27 cellular contexts compared by ENCODE assay signal in the genomic region with DNA sequence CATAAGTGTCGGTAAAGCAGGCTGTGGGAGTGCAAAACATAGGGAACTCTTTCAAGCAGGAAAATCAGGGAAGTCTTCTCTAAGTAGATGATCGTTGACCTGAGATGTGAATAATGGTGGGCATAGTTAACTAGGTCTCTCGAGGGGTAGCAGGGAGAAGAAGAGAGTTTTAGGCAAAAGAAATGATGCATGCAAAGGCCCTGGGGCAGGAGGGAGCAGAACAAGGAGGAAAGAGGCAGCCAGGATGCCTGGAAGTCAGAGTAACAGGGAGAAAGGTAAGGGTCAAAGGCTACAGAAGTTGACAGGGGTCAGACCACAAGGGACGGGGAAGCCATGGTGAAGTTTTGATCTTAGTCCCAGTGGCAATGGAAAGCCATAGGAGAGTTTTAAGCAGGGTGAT. TPM values are rescaled to one million over a fixed set of nuclear protein-coding genes. Genes with fewer than 3 reads are reported as not detected.
DNase-seq lines count a peak whose midpoint lies in the region; ATAC-seq, FAIRE-seq and TF ChIP-seq lines count a peak whose summit lies in the region.
"Had no signal": no experiment of that assay in that cellular context is flagged by ENCODE, and none has a peak within 500 bp of the region (broad histone marks: within the 10 kb centered on the region; RNA-seq: fewer than 3 reads in every experiment).

No MANE protein-coding gene starts in this region.

- no peaks in the 10 kb centered on the region for H3K27me3 ChIP-seq in vagina
- H3K27me3 ChIP-seq: BE2C, BLaER1 had no signal

- TF ChIP-seq POLR2A in A549 (IDR thresholded peaks at IDR 0.05; ENCODE audit: low read length) (no peak), vagina (IDR thresholded peaks at IDR 0.05) (no peak)

- H3K4me3 ChIP-seq in A549, result no peak overlapping the region
- no peak overlapping the region for H3K4me3 ChIP-seq in HEK293 (ENCODE audit: low read depth, low read length)
- H3K4me3 ChIP-seq in vagina, result no peak overlapping the region
- H3K4me3 ChIP-seq: BLaER1, GM12878 had no signal

- no peak for TF ChIP-seq CTCF in A549 (IDR thresholded peaks at IDR 0.05)
- TF ChIP-seq CTCF in HEK293 (tag by site-specific recombination; IDR thresholded peaks at IDR 0.05), result no peak
- no peak for TF ChIP-seq CTCF in glutamatergic neuron (IDR thresholded peaks at IDR 0.05; ENCODE audit: partially characterized antibody, unreplicated experiment)
- TF ChIP-seq CTCF in vagina (IDR thresholded peaks at IDR 0.05), result no peak

- H3K4me1 Mint-ChIP-seq in glutamatergic neuron (ENCODE audit: low read depth, unreplicated experiment), result no peaks in the 10 kb centered on the region
- H3K4me1 Mint-ChIP-seq: CD4-positive, CD25-positive, alpha-beta regulatory T cell; CD8-positive, alpha-beta memory T cell had no signal

- peaks cover 2% of the 10 kb centered on the region for H3K27me3 Mint-ChIP-seq in glutamatergic neuron (ENCODE audit: unreplicated experiment)

- DNase-seq in A549 (ENCODE audit: low read depth in 1 of 2, low spot score in 1 of 2) (no peak), glutamatergic neuron (no peak), vagina (ENCODE audit: extremely low spot score in 2 of 2) (no peak)
- DNase-seq: BE2C; C1 segment of cervical spinal cord; CD4-positive, alpha-beta memory T cell; CD4-positive, CD25-positive, alpha-beta regulatory T cell; CD8-positive, alpha-beta memory T cell; COR-L47; DMS 273 treated with DMSO at 0.1 percent for 48 hours; DMS153; DMS79; DND-41; GDM1 had no signal

- peak overlapping the region; percentile 53 for H3K4me2 ChIP-seq in A549
- H3K4me2 ChIP-seq: BLaER1 had no signal

- POLR2A ChIA-PET in A549 (lab: Yijun Ruan, JAX) (no interaction called here), HEK293 (lab: Yijun Ruan, JAX) (interaction anchor here (1.0 kb wide), 1 partner anchor 48 kb away, joined by 3 read pairs; a partner anchor contains a TSS)

- TF ChIP-seq RAD21 in A549 (conservative IDR thresholded peaks at IDR 0.05 in 1 of 2, IDR thresholded peaks at IDR 0.05 in 1 of 2), result no peak

- no peaks in the 10 kb centered on the region for H3K36me3 Mint-ChIP-seq in glutamatergic neuron (ENCODE audit: unreplicated experiment)
- H3K36me3 Mint-ChIP-seq: CD14-positive monocyte; CD4-positive, alpha-beta memory T cell; CD4-positive, CD25-positive, alpha-beta regulatory T cell; CD8-positive, alpha-beta memory T cell had no signal

- peak overlapping the region; percentile 6 for H3K4me3 Mint-ChIP-seq in glutamatergic neuron (ENCODE audit: unreplicated experiment)
- H3K4me3 Mint-ChIP-seq: CD14-positive monocyte; CD4-positive, alpha-beta memory T cell; CD4-positive, CD25-positive, alpha-beta regulatory T cell; CD8-positive, alpha-beta memory T cell had no signal

- H3K4me1 ChIP-seq in A549 (peaks cover 20% of the 10 kb centered on the region), HEK293 (ENCODE audit: control insufficient read depth, insufficient read depth, low read length) (no peaks in the 10 kb centered on the region), vagina (no peaks in the 10 kb centered on the region)
- H3K4me1 ChIP-seq: BE2C, BLaER1 had no signal

- no peak for ATAC-seq in A549
- ATAC-seq in HG02678 (IDR thresholded peaks at IDR 0.05; ENCODE audit: unreplicated experiment), result no peak
- ATAC-seq in GM19463 (IDR thresholded peaks at IDR 0.05; ENCODE audit: unreplicated experiment), result no peak

- intact Hi-C loops in vagina (cut with DNase I), result no loop called here

- no peak for FAIRE-seq in A549 (lab: Jason Lieb, UNC)
- FAIRE-seq: GM12878, GM12892, GM18507 had no signal

- H3K9me3 ChIP-seq in A549, result no peaks in the 10 kb centered on the region
- no peaks in the 10 kb centered on the region for H3K9me3 ChIP-seq in HEK293 (ENCODE audit: control insufficient read depth, insufficient read depth, low read depth, low read length)
- no peaks in the 10 kb centered on the region for H3K9me3 ChIP-seq in vagina
- H3K9me3 ChIP-seq: BE2C, BLaER1 had no signal

- CTCF ChIA-PET in A549 (lab: Yijun Ruan, JAX) (interaction anchor here (1.2 to 1.5 kb wide), 3 partner anchors 14 to 46 kb away, joined by 3 to 5 read pairs (median 4); no protein-coding TSS in a partner anchor), HEK293 (lab: Yijun Ruan, JAX) (interaction anchor here (1.1 kb wide), 1 partner anchor 46 kb away, joined by 4 read pairs; no protein-coding TSS in a partner anchor)

- H3K27ac ChIP-seq in A549, result peak overlapping the region; percentile 29 to 73
- H3K27ac ChIP-seq in HEK293 (ENCODE audit: extremely low read depth, low read depth, low read length), result no peak overlapping the region
- no peak overlapping the region for H3K27ac ChIP-seq in vagina
- H3K27ac ChIP-seq: 22Rv1, BLaER1 had no signal

- H3K36me3 ChIP-seq in HEK293 (ENCODE audit: control insufficient read depth in 2 of 2, insufficient read depth in 1 of 2, low read length in 2 of 2), result no peaks in the 10 kb centered on the region
- H3K36me3 ChIP-seq in vagina, result no peaks in the 10 kb centered on the region
- H3K36me3 ChIP-seq: BE2C, BLaER1 had no signal

- WGBS in A549 (ENCODE audit: missing lambda C conversion rate), result 63% methylated on average over 4 of the region's 4 CpGs

- H3K27ac Mint-ChIP-seq in glutamatergic neuron (ENCODE audit: unreplicated experiment), result no peak overlapping the region
- H3K27ac Mint-ChIP-seq: CD14-positive monocyte; CD4-positive, alpha-beta memory T cell; CD4-positive, CD25-positive, alpha-beta regulatory T cell; CD8-positive, alpha-beta memory T cell had no signal

- no peaks in the 10 kb centered on the region for H3K9me3 Mint-ChIP-seq in glutamatergic neuron (ENCODE audit: unreplicated experiment)
- H3K9me3 Mint-ChIP-seq: CD4-positive, alpha-beta memory T cell had no signal

- TF ChIP-seq EP300 in A549 (IDR thresholded peaks at IDR 0.05), result no peak

TF ChIP-seq in A549, 52 proteins besides CTCF, POLR2A, EP300 and RAD21 (continues in another document):
- TF ChIP-seq, protein P1, sequence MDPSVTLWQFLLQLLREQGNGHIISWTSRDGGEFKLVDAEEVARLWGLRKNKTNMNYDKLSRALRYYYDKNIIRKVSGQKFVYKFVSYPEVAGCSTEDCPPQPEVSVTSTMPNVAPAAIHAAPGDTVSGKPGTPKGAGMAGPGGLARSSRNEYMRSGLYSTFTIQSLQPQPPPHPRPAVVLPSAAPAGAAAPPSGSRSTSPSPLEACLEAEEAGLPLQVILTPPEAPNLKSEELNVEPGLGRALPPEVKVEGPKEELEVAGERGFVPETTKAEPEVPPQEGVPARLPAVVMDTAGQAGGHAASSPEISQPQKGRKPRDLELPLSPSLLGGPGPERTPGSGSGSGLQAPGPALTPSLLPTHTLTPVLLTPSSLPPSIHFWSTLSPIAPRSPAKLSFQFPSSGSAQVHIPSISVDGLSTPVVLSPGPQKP (IDR thresholded peaks at IDR 0.05; ENCODE audit: low read depth, low read length), result no peak
- TF ChIP-seq, protein P2, sequence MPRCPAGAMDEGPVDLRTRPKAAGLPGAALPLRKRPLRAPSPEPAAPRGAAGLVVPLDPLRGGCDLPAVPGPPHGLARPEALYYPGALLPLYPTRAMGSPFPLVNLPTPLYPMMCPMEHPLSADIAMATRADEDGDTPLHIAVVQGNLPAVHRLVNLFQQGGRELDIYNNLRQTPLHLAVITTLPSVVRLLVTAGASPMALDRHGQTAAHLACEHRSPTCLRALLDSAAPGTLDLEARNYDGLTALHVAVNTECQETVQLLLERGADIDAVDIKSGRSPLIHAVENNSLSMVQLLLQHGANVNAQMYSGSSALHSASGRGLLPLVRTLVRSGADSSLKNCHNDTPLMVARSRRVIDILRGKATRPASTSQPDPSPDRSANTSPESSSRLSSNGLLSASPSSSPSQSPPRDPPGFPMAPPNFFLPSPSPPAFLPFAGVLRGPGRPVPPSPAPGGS (IDR thresholded peaks at IDR 0.05), result no peak
- TF ChIP-seq HOXB13 (CRISPR knock-in tag; IDR thresholded peaks at IDR 0.05; ENCODE audit: low read depth), result no peak
- TF ChIP-seq MAFK (IDR thresholded peaks at IDR 0.05; ENCODE audit: partially characterized antibody), result no peak
- no peak for TF ChIP-seq NR3C1 (IDR thresholded peaks at IDR 0.05)

TF ChIP-seq in HEK293, 187 proteins besides CTCF, POLR2A, EP300 and RAD21 (continues in another document):
- TF ChIP-seq, protein P3, sequence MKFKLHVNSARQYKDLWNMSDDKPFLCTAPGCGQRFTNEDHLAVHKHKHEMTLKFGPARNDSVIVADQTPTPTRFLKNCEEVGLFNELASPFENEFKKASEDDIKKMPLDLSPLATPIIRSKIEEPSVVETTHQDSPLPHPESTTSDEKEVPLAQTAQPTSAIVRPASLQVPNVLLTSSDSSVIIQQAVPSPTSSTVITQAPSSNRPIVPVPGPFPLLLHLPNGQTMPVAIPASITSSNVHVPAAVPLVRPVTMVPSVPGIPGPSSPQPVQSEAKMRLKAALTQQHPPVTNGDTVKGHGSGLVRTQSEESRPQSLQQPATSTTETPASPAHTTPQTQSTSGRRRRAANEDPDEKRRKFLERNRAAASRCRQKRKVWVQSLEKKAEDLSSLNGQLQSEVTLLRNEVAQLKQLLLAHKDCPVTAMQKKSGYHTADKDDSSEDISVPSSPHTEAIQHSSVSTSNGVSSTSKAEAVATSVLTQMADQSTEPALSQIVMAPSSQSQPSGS (tag by site-specific recombination; IDR thresholded peaks at IDR 0.05; ENCODE audit: low read depth), result no peak
- TF ChIP-seq ZNF623 (tag by site-specific recombination; IDR thresholded peaks at IDR 0.05), result peak; percentile 97
- no peak for TF ChIP-seq SCRT1 (tag by site-specific recombination; IDR thresholded peaks at IDR 0.05; ENCODE audit: borderline replicate concordance)
- no peak for TF ChIP-seq ZNF549 (tag by site-specific recombination; IDR thresholded peaks at IDR 0.05)
- no peak for TF ChIP-seq ZNF626 (tag by site-specific recombination; IDR thresholded peaks at IDR 0.05)
- TF ChIP-seq, protein P4, sequence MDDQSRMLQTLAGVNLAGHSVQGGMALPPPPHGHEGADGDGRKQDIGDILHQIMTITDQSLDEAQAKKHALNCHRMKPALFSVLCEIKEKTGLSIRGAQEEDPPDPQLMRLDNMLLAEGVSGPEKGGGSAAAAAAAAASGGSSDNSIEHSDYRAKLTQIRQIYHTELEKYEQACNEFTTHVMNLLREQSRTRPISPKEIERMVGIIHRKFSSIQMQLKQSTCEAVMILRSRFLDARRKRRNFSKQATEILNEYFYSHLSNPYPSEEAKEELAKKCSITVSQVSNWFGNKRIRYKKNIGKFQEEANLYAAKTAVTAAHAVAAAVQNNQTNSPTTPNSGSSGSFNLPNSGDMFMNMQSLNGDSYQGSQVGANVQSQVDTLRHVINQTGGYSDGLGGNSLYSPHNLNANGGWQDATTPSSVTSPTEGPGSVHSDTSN (CRISPR knock-in tag; IDR thresholded peaks at IDR 0.05), result no peak
- TF ChIP-seq YY1 (tag by site-specific recombination; IDR thresholded peaks at IDR 0.05), result no peak

RNA-seq across cellular contexts. Expression of a gene that starts 47.8 kb away (rescaled TPM):
- polyA plus RNA-seq in A549 (2011; rRNA removed) (0.05 and 0.06 TPM in 2 replicates), A549 (2017; fragmentation: RNase III; extraction: RNeasy Plus Mini Kit Qiagen cat#74134 plus additional on column Dnase treatment) (0.18 to 0.21 TPM (median 0.21 TPM) in 3 replicates)
- polyA plus RNA-seq in A549 (2012; cell fraction: cytosol; rRNA removed), result 0.04 and 0.05 TPM in 2 replicates
- 0.14 and 0.24 TPM in 2 replicates for polyA plus RNA-seq in A549 (2012; cell fraction: nucleus; rRNA removed)
- 0.10 TPM in 1 of 2 replicates, not detected in the other for polyA minus RNA-seq in A549 (2011; rRNA and poly(A)+ RNA removed)
- total RNA-seq in glutamatergic neuron (ENCODE audit: unreplicated experiment) (not detected), vagina (not detected)
- total RNA-seq: A172; A673; CD4-positive, alpha-beta memory T cell; CD4-positive, CD25-positive, alpha-beta regulatory T cell; Daoy; GM12878 had no signal
- polyA plus RNA-seq: AG04450; CD14-positive monocyte; CD4-positive, alpha-beta memory T cell; CD8-positive, alpha-beta memory T cell; GM12878 had no signal

Comparison
In these comparisons a context has a peak if more than half of its experiments do, and no peak if none do; other contexts are left out.
1. H3K27ac ChIP-seq: peak in A549 (2 of 2); none in HEK293 (single experiment) and vagina (single experiment).